18 cellular contexts compared by ENCODE assay signal in the genomic region with DNA sequence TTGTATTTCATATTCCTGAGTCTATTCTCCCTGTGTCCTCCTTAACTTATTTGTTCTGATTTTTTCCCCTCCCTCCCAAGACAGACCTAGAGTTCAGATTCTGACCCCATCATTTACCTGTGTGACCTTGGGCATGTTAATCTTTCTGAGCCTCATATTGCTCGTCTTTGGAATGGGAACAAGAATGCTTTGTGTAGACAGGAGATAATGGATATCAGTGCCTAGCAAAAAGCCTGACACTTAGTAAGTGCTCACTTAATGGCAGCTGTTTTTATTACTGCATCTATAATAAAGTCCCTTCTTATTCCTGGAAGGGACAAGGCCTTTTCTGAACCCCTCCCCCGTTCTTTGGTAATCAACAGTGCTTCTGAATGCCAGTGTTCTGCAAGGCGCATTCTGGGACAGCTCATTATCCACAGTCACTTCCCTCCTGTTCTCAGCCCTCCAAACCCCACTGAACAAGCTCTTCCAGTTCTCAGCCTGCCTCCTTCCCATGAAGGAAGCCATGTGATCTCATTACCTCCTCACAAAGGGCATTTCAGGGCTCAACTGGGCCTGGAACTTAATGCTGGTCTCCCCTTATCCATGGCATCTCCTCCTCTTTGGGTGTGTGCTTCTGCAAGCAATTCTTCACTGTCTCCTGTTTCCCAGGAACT. TPM values are rescaled to one million over a fixed set of nuclear protein-coding genes. Genes with fewer than 3 reads are reported as not detected.
DNase-seq lines count a peak whose midpoint lies in the region; ATAC-seq, FAIRE-seq and TF ChIP-seq lines count a peak whose summit lies in the region.
"Had no signal": no experiment of that assay in that cellular context is flagged by ENCODE, and none has a peak within 500 bp of the region (broad histone marks: within the 10 kb centered on the region; RNA-seq: fewer than 3 reads in every experiment).

No MANE protein-coding gene starts in this region.

- no peak overlapping the region for H2BK15ac ChIP-seq in H1 (ENCODE audit: low read length)

- DNase-seq in HepG2 (ENCODE audit: low spot score) (no peak), right lobe of liver (no peak), H1 (ENCODE audit: low read depth in 1 of 2, low spot score in 2 of 2) (peak in 1 of 2 experiments; percentile 36), mesothelial cell of epicardium (ENCODE audit: low spot score in 2 of 2, unreplicated experiment in 2 of 2) (no peak), GM10248 (ENCODE audit: extremely low spot score) (no peak), NCI-H69 (lab: John Stamatoyannopoulos, UW) (no peak), T-helper 2 cell (no peak)
- DNase-seq: brain microvascular endothelial cell; CD8-positive, alpha-beta memory T cell; gastrocnemius medialis; immature natural killer cell; MM.1S; NCI-H187 treated with DMSO at 0.1 percent for 48 hours had no signal

- peak overlapping the region; percentile 31 for H3K27ac ChIP-seq in HepG2 (ENCODE audit: extremely low read length, insufficient read depth, low read length)
- no peak overlapping the region for H3K27ac ChIP-seq in right lobe of liver
- H3K27ac ChIP-seq in H1 (ENCODE audit: low read depth, low read length), result no peak overlapping the region
- H3K27ac ChIP-seq: brain microvascular endothelial cell, gastrocnemius medialis had no signal

- H3K4me1 ChIP-seq in HepG2 (ENCODE audit: insufficient read depth, low read length), result peaks cover 97% of the 10 kb centered on the region
- H3K4me1 ChIP-seq in right lobe of liver, result peaks cover 0 to 25% (median 14%) of the 10 kb centered on the region in 4 donors
- H3K4me1 ChIP-seq in H1 (replicated peaks in 1 of 4; ENCODE audit: control insufficient read depth in 3 of 4, insufficient read depth in 4 of 4, low read length in 3 of 4), result peaks cover 6 to 15% (median 10%) of the 10 kb centered on the region in 4 experiments; a peak in 5 of 7 replicates
- H3K4me1 ChIP-seq: gastrocnemius medialis had no signal

- H4K20me1 ChIP-seq in HepG2 (ENCODE audit: insufficient read depth, low read length) (no peaks in the 10 kb centered on the region), H1 (replicated peaks in 1 of 2; ENCODE audit: control insufficient read depth in 1 of 2, insufficient read depth in 2 of 2, low read length in 2 of 2) (no peaks in the 10 kb centered on the region)

- H3K27me3 ChIP-seq in HepG2 (ENCODE audit: control insufficient read depth in 1 of 2, insufficient read depth in 2 of 2, low read length in 2 of 2), result no peaks in the 10 kb centered on the region
- H3K27me3 ChIP-seq in right lobe of liver, result no peaks in the 10 kb centered on the region
- no peaks in the 10 kb centered on the region for H3K27me3 ChIP-seq in H1 (replicated peaks in 1 of 4; ENCODE audit: control insufficient read depth in 3 of 4, extremely low read depth in 1 of 4, insufficient read depth in 3 of 4, low read length in 3 of 4)
- H3K27me3 ChIP-seq: brain microvascular endothelial cell, gastrocnemius medialis had no signal

- H3K9ac ChIP-seq in HepG2 (ENCODE audit: insufficient read depth, low read depth, low read length), result no peak overlapping the region
- no peak overlapping the region for H3K9ac ChIP-seq in H1 (replicated peaks in 1 of 4; ENCODE audit: extremely low read depth in 1 of 4, low read depth in 3 of 4, low read length in 3 of 4)

- no peaks in the 10 kb centered on the region for H3K27me3 Mint-ChIP-seq in mesothelial cell of epicardium (ENCODE audit: low read depth)
- H3K27me3 Mint-ChIP-seq: CD8-positive, alpha-beta memory T cell had no signal

- H3K14ac ChIP-seq in H1 (ENCODE audit: insufficient read length), result no peak overlapping the region

- H2BK12ac ChIP-seq in H1 (ENCODE audit: low read depth, low read length), result no peak overlapping the region; the same call in 1 of the 2 replicates

- CTCF ChIA-PET in HepG2 (lab: Yijun Ruan, JAX; ENCODE audit: low intra/inter-chr PET ratio, low total read pairs) (no interaction called here), H1 (lab: Charles Lee; ENCODE audit: partially characterized antibody) (interaction anchor here (1.0 to 2.8 kb wide), 6 partner anchors 8 to 69 kb away, joined by 3 to 14 read pairs (median 3); no protein-coding TSS in a partner anchor), GM10248 (lab: Yijun Ruan, JAX) (interaction anchor here (1.3 to 4.0 kb wide), 3 partner anchors 14 to 128 kb away, joined by 3 to 13 read pairs (median 5); no protein-coding TSS in a partner anchor)

- H3K36me3 ChIP-seq in HepG2 (replicated peaks in 1 of 2; ENCODE audit: control insufficient read depth in 1 of 2, insufficient read depth in 2 of 2, low read length in 2 of 2) (peaks cover 20 to 38% of the 10 kb centered on the region in 2 experiments), right lobe of liver (no peaks in the 10 kb centered on the region), H1 (ENCODE audit: control insufficient read depth in 2 of 4, insufficient read depth in 4 of 4, low read length in 3 of 4) (no peaks in the 10 kb centered on the region)
- H3K36me3 ChIP-seq: brain microvascular endothelial cell, gastrocnemius medialis had no signal

- H3K23ac ChIP-seq in H1 (ENCODE audit: insufficient read length), result no peak overlapping the region

- POLR2A ChIA-PET in HepG2 (lab: Yijun Ruan, JAX) (interaction anchor here (0.9 to 9.7 kb wide), 6 partner anchors 9 to 38 kb away, joined by 3 to 458 read pairs (median 8); a partner anchor contains a TSS), H1 (lab: Charles Lee; ENCODE audit: partially characterized antibody) (interaction anchor here (0.6 to 1.7 kb wide), 4 partner anchors 19 to 39 kb away, joined by 3 to 9 read pairs (median 4); a partner anchor contains a TSS), GM10248 (lab: Yijun Ruan, JAX) (no interaction called here)

- no peak overlapping the region for H3K56ac ChIP-seq in H1 (replicated peaks; ENCODE audit: insufficient read length, low read depth, low read length)

- no peak for TF ChIP-seq POLR2A in HepG2 (IDR thresholded peaks at IDR 0.05; ENCODE audit: insufficient read depth in 1 of 2, low read depth in 2 of 2, low read length in 2 of 2)
- TF ChIP-seq POLR2A in right lobe of liver (IDR thresholded peaks at IDR 0.05), result no peak
- no peak for TF ChIP-seq POLR2A in H1 (IDR thresholded peaks at IDR 0.05; ENCODE audit: control extremely low read depth in 1 of 2, low read depth in 2 of 2, low read length in 2 of 2)

- no peak overlapping the region for H4K8ac ChIP-seq in H1 (ENCODE audit: extremely low read depth, insufficient read depth, low read length)

- ATAC-seq in HepG2 (no peak), right lobe of liver (no peak), GM18517 (IDR thresholded peaks at IDR 0.05; ENCODE audit: unreplicated experiment) (no peak)
- ATAC-seq: activated CD4-positive, CD25-positive, alpha-beta regulatory T cell treated with anti-CD3 and anti-CD28 coated beads, Interleukin-2, amount 50 U/mL, for 24 hours; activated naive CD4-positive, alpha-beta T cell treated with anti-CD3 and anti-CD28 coated beads, Interleukin-2, amount 50 U/mL, for 72 hours; gastrocnemius medialis; Panc1 had no signal

- no peaks in the 10 kb centered on the region for H3K9me3 ChIP-seq in HepG2 (ENCODE audit: low read length)
- H3K9me3 ChIP-seq in right lobe of liver, result no peaks in the 10 kb centered on the region
- no peaks in the 10 kb centered on the region for H3K9me3 ChIP-seq in H1 (ENCODE audit: insufficient read depth in 2 of 2, low read depth in 1 of 2, low read length in 1 of 2)
- H3K9me3 ChIP-seq: gastrocnemius medialis had no signal

- H3K23me2 ChIP-seq in H1 (ENCODE audit: low read depth, low read length), result no peaks in the 10 kb centered on the region

- H4K91ac ChIP-seq in H1 (replicated peaks; ENCODE audit: insufficient read length, low read length), result no peak overlapping the region

- H3K18ac ChIP-seq in H1 (ENCODE audit: extremely low read depth, low read length), result no peak overlapping the region

- 86% methylated on average over 3 of the region's 3 CpGs for WGBS in HepG2 (ENCODE audit: low lambda C conversion rate)
- WGBS in right lobe of liver (ENCODE audit: insufficient coverage, low coverage, low lambda C conversion rate, missing lambda C conversion rate), result 65% methylated on average over 3 of the region's 3 CpGs
- 86% methylated on average over 3 of the region's 3 CpGs; no CpG with 5 or more reads in 1 of the 2 experiments for WGBS in H1 (ENCODE audit: extremely low coverage in 1 of 2, insufficient coverage in 1 of 2, insufficient read length in 1 of 2, insufficient replicate concordance in 2 of 2, low coverage in 1 of 2, low lambda C conversion rate in 2 of 2, missing lambda C conversion rate in 1 of 2), 2 experiments

- H2AK5ac ChIP-seq in H1 (ENCODE audit: low read depth, low read length), result no peak overlapping the region

- TF ChIP-seq RAD21 in HepG2 (CRISPR knock-in tag; IDR thresholded peaks at IDR 0.05) (no peak), H1 (IDR thresholded peaks at IDR 0.05 in 1 of 2, conservative IDR thresholded peaks at IDR 0.05 in 1 of 2; ENCODE audit: low read depth in 2 of 2, low read length in 2 of 2) (no peak)

- H4K5ac ChIP-seq in H1 (ENCODE audit: insufficient read length, low read depth, low read length), result no peak overlapping the region

- peaks cover 96% of the 10 kb centered on the region for H3K79me2 ChIP-seq in HepG2 (ENCODE audit: insufficient read depth, low read length)
- H3K79me2 ChIP-seq in H1 (ENCODE audit: control insufficient read depth in 1 of 2, insufficient read depth in 2 of 2, low read length in 2 of 2), result no peaks in the 10 kb centered on the region

- no peak overlapping the region for H3K4me3 Mint-ChIP-seq in mesothelial cell of epicardium
- H3K4me3 Mint-ChIP-seq: CD8-positive, alpha-beta memory T cell; immature natural killer cell had no signal

- H3K4ac ChIP-seq in H1 (replicated peaks; ENCODE audit: insufficient read length, low read depth, low read length), result no peak overlapping the region

- no peaks in the 10 kb centered on the region for H3K79me1 ChIP-seq in H1 (ENCODE audit: low read depth, low read length)

- peak overlapping the region; percentile 53; the same call in 1 of the 2 replicates for H2BK20ac ChIP-seq in H1 (ENCODE audit: low read length)

- no peak overlapping the region for H3K4me2 ChIP-seq in HepG2 (ENCODE audit: low read depth, low read length)
- peak overlapping the region; percentile 20 to 42; a peak in 2 of 4 replicates for H3K4me2 ChIP-seq in H1 (ENCODE audit: insufficient read depth in 1 of 2, low read depth in 2 of 2, low read length in 2 of 2)

- no TSS peak for BruUV-seq in HepG2 (replicated peaks; lab: Mats Ljungman, UMichigan)

- TF ChIP-seq EP300 in HepG2 (IDR thresholded peaks at IDR 0.05; ENCODE audit: low read depth in 2 of 2, low read length in 2 of 2), result no peak
- no peak for TF ChIP-seq EP300 in HepG2 (CRISPR knock-in tag; IDR thresholded peaks at IDR 0.05; ENCODE audit: borderline replicate concordance)
- no peak for TF ChIP-seq EP300 in H1 (IDR thresholded peaks at IDR 0.05; ENCODE audit: borderline replicate concordance in 1 of 2, low read depth in 2 of 2, low read length in 2 of 2)

- H3K4me3 ChIP-seq in HepG2 (replicated peaks in 1 of 3; ENCODE audit: insufficient read depth in 1 of 3, low read depth in 2 of 3, low read length in 3 of 3) (no peak overlapping the region), right lobe of liver (no peak overlapping the region), H1 (ENCODE audit: extremely low read depth in 1 of 4, insufficient read depth in 2 of 4, low read depth in 3 of 4, low read length in 4 of 4) (no peak overlapping the region)
- H3K4me3 ChIP-seq: gastrocnemius medialis had no signal

- no peak overlapping the region; the same call in 1 of the 2 replicates for H2BK5ac ChIP-seq in H1 (ENCODE audit: low read depth, low read length)

- H2AFZ ChIP-seq in HepG2 (ENCODE audit: low read length) (no peak overlapping the region), H1 (ENCODE audit: low read length) (peak overlapping the region; percentile 80; the same call in 1 of the 2 replicates)

- FAIRE-seq in HepG2 (lab: Jason Lieb, UNC), result no peak
- FAIRE-seq in H1 (lab: Jason Lieb, UNC), result no peak

- no peak overlapping the region for H2BK120ac ChIP-seq in H1 (replicated peaks; ENCODE audit: low read depth, low read length)

- TF ChIP-seq CTCF in HepG2 (CRISPR knock-in tag; IDR thresholded peaks at IDR 0.05) (no peak), right lobe of liver (IDR thresholded peaks at IDR 0.05) (no peak), H1 (IDR thresholded peaks at IDR 0.05; ENCODE audit: control extremely low read depth in 1 of 3, insufficient read depth in 1 of 3, low read depth in 1 of 3, low read length in 3 of 3) (no peak), mesothelial cell of epicardium (IDR thresholded peaks at IDR 0.05; ENCODE audit: unreplicated experiment) (no peak), GM10248 (IDR thresholded peaks at IDR 0.05; ENCODE audit: control extremely low read depth, extremely low read depth, low read depth, missing control alignments) (no peak)

- H3K9me3 Mint-ChIP-seq in mesothelial cell of epicardium, result no peaks in the 10 kb centered on the region
- H3K9me3 Mint-ChIP-seq: activated naive CD4-positive, alpha-beta T cell treated with anti-CD3 and anti-CD28 coated beads, Interleukin-2, amount 50 U/mL, for 72 hours; CD8-positive, alpha-beta memory T cell; immature natural killer cell had no signal

- H3K27ac Mint-ChIP-seq in mesothelial cell of epicardium, result peak overlapping the region; percentile 79
- H3K27ac Mint-ChIP-seq: activated naive CD4-positive, alpha-beta T cell treated with anti-CD3 and anti-CD28 coated beads, Interleukin-2, amount 50 U/mL, for 72 hours had no signal

- in situ Hi-C loops in HepG2 (cut with HindIII; ENCODE audit: extremely low pct_ligation_motif_present, low pct_unique_long_range_greater_than_20kb), result no loop called here

- peaks cover 55% of the 10 kb centered on the region for H3K4me1 Mint-ChIP-seq in mesothelial cell of epicardium

- intact Hi-C loops in HepG2 (cut with micrococcal nuclease; ENCODE audit: unreplicated experiment), result no loop called here
- intact Hi-C loops in right lobe of liver (cut with DNase I), result loop anchor here in 1 of 2 donors (10.0 kb wide), 1 partner anchor 52 kb away; a partner anchor contains a TSS

- H3K36me3 Mint-ChIP-seq in mesothelial cell of epicardium, result peaks cover 3% of the 10 kb centered on the region
- H3K36me3 Mint-ChIP-seq: activated naive CD4-positive, alpha-beta T cell treated with anti-CD3 and anti-CD28 coated beads, Interleukin-2, amount 50 U/mL, for 72 hours had no signal

RNA-seq across cellular contexts. Expression of a gene that starts 25.1 kb away (rescaled TPM):
- total RNA-seq in HepG2 (2016; rRNA removed; fragmentation: Illumina TruSeq; extraction: Trizol) (155 and 252 TPM in 2 replicates), right lobe of liver (10 to 100 TPM; 24.8 to 50.9 (median 37.0) TPM), mesothelial cell of epicardium (76.8 to 90.7 TPM (median 86.6 TPM) in 3 replicates)
- 72.2 and 76.4 TPM in 2 replicates for total RNA-seq in HepG2 (2016; cell fraction: cytosol; rRNA removed; fragmentation: Illumina TruSeq; extraction: Trizol; ENCODE audit: low read depth)
- 169 and 290 TPM in 2 replicates for total RNA-seq in HepG2 (2016; cell fraction: insoluble cytoplasmic fraction; rRNA removed; fragmentation: Illumina TruSeq; extraction: Trizol)
- total RNA-seq in HepG2 (2016; cell fraction: membrane; rRNA removed; fragmentation: Illumina TruSeq; extraction: Trizol), result 130 and 134 TPM in 2 replicates
- total RNA-seq in HepG2 (2016; cell fraction: nucleus; rRNA removed; fragmentation: Illumina TruSeq; extraction: Trizol), result 74.4 and 75.7 TPM in 2 replicates
- polyA plus RNA-seq in HepG2 (2011; rRNA removed) (231 and 244 TPM in 2 replicates), H1 (2011; rRNA removed) (115 and 143 TPM in 2 replicates)
- 148 and 229 TPM in 2 replicates for polyA plus RNA-seq in HepG2 (2011; cell fraction: cytosol; rRNA removed)
- 65.5 and 71.0 TPM in 2 replicates for polyA plus RNA-seq in HepG2 (2011; cell fraction: nucleus; rRNA removed)
- 227 and 249 TPM in 2 replicates for polyA plus RNA-seq in HepG2 (2012)
- polyA plus RNA-seq in HepG2 (2016; cell fraction: cytosol; fragmentation: Illumina TruSeq; extraction: Trizol; ENCODE audit: low read depth), result 105 and 107 TPM in 2 replicates
- 309 and 341 TPM in 2 replicates for polyA plus RNA-seq in HepG2 (2016; cell fraction: insoluble cytoplasmic fraction; fragmentation: Illumina TruSeq; extraction: Trizol; ENCODE audit: low read depth)
- polyA plus RNA-seq in HepG2 (2016; cell fraction: membrane; fragmentation: Illumina TruSeq; extraction: Trizol; ENCODE audit: low read depth), result 144 and 156 TPM in 2 replicates
- 164 and 191 TPM in 2 replicates for polyA plus RNA-seq in HepG2 (2016; cell fraction: nucleus; fragmentation: Illumina TruSeq; extraction: Trizol; ENCODE audit: insufficient read depth, low read depth)
- polyA minus RNA-seq in HepG2 (2011; rRNA and poly(A)+ RNA removed; ENCODE audit: low replicate concordance), result 68.7 and 109 TPM in 2 replicates
- 45.1 and 56.8 TPM in 2 replicates for polyA minus RNA-seq in HepG2 (2011; cell fraction: cytosol; rRNA and poly(A)+ RNA removed)
- 51.9 and 61.5 TPM in 2 replicates for polyA minus RNA-seq in HepG2 (2011; cell fraction: nucleus; rRNA and poly(A)+ RNA removed)
- total RNA-seq in H1 (2021; fragmentation: NEBNext Ultra II Directional; extraction: Animal tissue kit (Norgen Biotek cat#: 25700)), result 103 and 112 TPM in 2 replicates
- 144 TPM for polyA plus RNA-seq in H1 (2011; cell fraction: cytosol; rRNA removed)
- polyA plus RNA-seq in H1 (2011; cell fraction: nucleus; rRNA removed), result 67.4 TPM
- 166 to 180 TPM (median 170 TPM) in 4 replicates for polyA plus RNA-seq in H1 (2012, experiment 1 of 2)
- polyA plus RNA-seq in H1 (2012, experiment 2 of 2), result 181 TPM
- polyA plus RNA-seq in H1 (2013, experiment 1 of 2), result 66.5 TPM
- 66.6 TPM for polyA plus RNA-seq in H1 (2013, experiment 2 of 2)
- polyA minus RNA-seq in H1 (2011; rRNA and poly(A)+ RNA removed), result 73.5 and 87.0 TPM in 2 replicates
- 50.8 TPM for polyA minus RNA-seq in H1 (2011; cell fraction: cytosol; rRNA and poly(A)+ RNA removed)
- polyA minus RNA-seq in H1 (2011; cell fraction: nucleus; rRNA and poly(A)+ RNA removed), result 33.5 TPM

RNA-seq across cellular contexts. Expression of a gene that starts 40.2 kb away (rescaled TPM):
- 51.4 and 53.4 TPM in 2 replicates for total RNA-seq in HepG2 (2016; rRNA removed; fragmentation: Illumina TruSeq; extraction: Trizol)
- 10.8 and 11.5 TPM in 2 replicates for total RNA-seq in HepG2 (2016; cell fraction: cytosol; rRNA removed; fragmentation: Illumina TruSeq; extraction: Trizol; ENCODE audit: low read depth)
- total RNA-seq in HepG2 (2016; cell fraction: insoluble cytoplasmic fraction; rRNA removed; fragmentation: Illumina TruSeq; extraction: Trizol), result 41.4 and 52.0 TPM in 2 replicates
- 25.5 and 28.6 TPM in 2 replicates for total RNA-seq in HepG2 (2016; cell fraction: membrane; rRNA removed; fragmentation: Illumina TruSeq; extraction: Trizol)
- 113 and 134 TPM in 2 replicates for total RNA-seq in HepG2 (2016; cell fraction: nucleus; rRNA removed; fragmentation: Illumina TruSeq; extraction: Trizol)
- 29.3 and 31.0 TPM in 2 replicates for polyA plus RNA-seq in HepG2 (2011; rRNA removed)
- 18.3 and 25.7 TPM in 2 replicates for polyA plus RNA-seq in HepG2 (2011; cell fraction: cytosol; rRNA removed)
- 81.6 and 101 TPM in 2 replicates for polyA plus RNA-seq in HepG2 (2011; cell fraction: nucleus; rRNA removed)
- 35.6 and 44.8 TPM in 2 replicates for polyA plus RNA-seq in HepG2 (2012)
- polyA plus RNA-seq in HepG2 (2016; cell fraction: cytosol; fragmentation: Illumina TruSeq; extraction: Trizol; ENCODE audit: low read depth), result 2.5 and 3.4 TPM in 2 replicates
- polyA plus RNA-seq in HepG2 (2016; cell fraction: insoluble cytoplasmic fraction; fragmentation: Illumina TruSeq; extraction: Trizol; ENCODE audit: low read depth), result 29.8 and 38.5 TPM in 2 replicates
- 10.3 and 11.3 TPM in 2 replicates for polyA plus RNA-seq in HepG2 (2016; cell fraction: membrane; fragmentation: Illumina TruSeq; extraction: Trizol; ENCODE audit: low read depth)
- 110 and 118 TPM in 2 replicates for polyA plus RNA-seq in HepG2 (2016; cell fraction: nucleus; fragmentation: Illumina TruSeq; extraction: Trizol; ENCODE audit: insufficient read depth, low read depth)
- polyA minus RNA-seq in HepG2 (2011; rRNA and poly(A)+ RNA removed; ENCODE audit: low replicate concordance), result 0.12 and 47.2 TPM in 2 replicates
- polyA minus RNA-seq in HepG2 (2011; cell fraction: cytosol; rRNA and poly(A)+ RNA removed), result 17.4 and 23.6 TPM in 2 replicates
- polyA minus RNA-seq in HepG2 (2011; cell fraction: nucleus; rRNA and poly(A)+ RNA removed), result 134 and 180 TPM in 2 replicates
- total RNA-seq in right lobe of liver, result 10 to 100 TPM in 2 of 6 experiments, 1 to 10 TPM in 4; 1.7 to 11.5 (median 6.0) TPM
- total RNA-seq in H1 (2021; fragmentation: NEBNext Ultra II Directional; extraction: Animal tissue kit (Norgen Biotek cat#: 25700)), result 0.89 and 2.4 TPM in 2 replicates
- 1.5 and 2.3 TPM in 2 replicates for polyA plus RNA-seq in H1 (2011; rRNA removed)
- 1.0 TPM for polyA plus RNA-seq in H1 (2011; cell fraction: cytosol; rRNA removed)
- polyA plus RNA-seq in H1 (2011; cell fraction: nucleus; rRNA removed), result 2.4 TPM
- 0.93 to 1.1 TPM (median 1.0 TPM) in 4 replicates for polyA plus RNA-seq in H1 (2012, experiment 1 of 2)
- polyA plus RNA-seq in H1 (2012, experiment 2 of 2), result 0.37 TPM
- 1.2 TPM for polyA plus RNA-seq in H1 (2013, experiment 1 of 2)
- polyA plus RNA-seq in H1 (2013, experiment 2 of 2), result 2.0 TPM
- 1.4 and 2.0 TPM in 2 replicates for polyA minus RNA-seq in H1 (2011; rRNA and poly(A)+ RNA removed)
- 1.0 TPM for polyA minus RNA-seq in H1 (2011; cell fraction: cytosol; rRNA and poly(A)+ RNA removed)
- 1.9 TPM for polyA minus RNA-seq in H1 (2011; cell fraction: nucleus; rRNA and poly(A)+ RNA removed)
- 38.7 to 40.3 TPM (median 39.0 TPM) in 3 replicates for total RNA-seq in mesothelial cell of epicardium
- total RNA-seq: G401 had no signal

RNA-seq across cellular contexts. Expression of a gene that starts 48.5 kb away (rescaled TPM):
- total RNA-seq in HepG2 (2016; rRNA removed; fragmentation: Illumina TruSeq; extraction: Trizol), result not detected in 2 replicates
- total RNA-seq in HepG2 (2016; cell fraction: cytosol; rRNA removed; fragmentation: Illumina TruSeq; extraction: Trizol; ENCODE audit: low read depth), result not detected in 2 replicates
- not detected in 2 replicates for total RNA-seq in HepG2 (2016; cell fraction: insoluble cytoplasmic fraction; rRNA removed; fragmentation: Illumina TruSeq; extraction: Trizol)
- not detected in 2 replicates for total RNA-seq in HepG2 (2016; cell fraction: membrane; rRNA removed; fragmentation: Illumina TruSeq; extraction: Trizol)
- not detected in 2 replicates for total RNA-seq in HepG2 (2016; cell fraction: nucleus; rRNA removed; fragmentation: Illumina TruSeq; extraction: Trizol)
- polyA plus RNA-seq in HepG2 (2011; rRNA removed), result 0.25 TPM in 1 of 2 replicates, not detected in the other
- polyA plus RNA-seq in HepG2 (2011; cell fraction: cytosol; rRNA removed), result 0.03 TPM in 1 of 2 replicates, not detected in the other
- polyA plus RNA-seq in HepG2 (2011; cell fraction: nucleus; rRNA removed), result 0.09 and 0.50 TPM in 2 replicates
- 0.03 TPM in 1 of 2 replicates, not detected in the other for polyA plus RNA-seq in HepG2 (2012)
- not detected in 2 replicates for polyA plus RNA-seq in HepG2 (2016; cell fraction: cytosol; fragmentation: Illumina TruSeq; extraction: Trizol; ENCODE audit: low read depth)
- not detected in 2 replicates for polyA plus RNA-seq in HepG2 (2016; cell fraction: insoluble cytoplasmic fraction; fragmentation: Illumina TruSeq; extraction: Trizol; ENCODE audit: low read depth)
- polyA plus RNA-seq in HepG2 (2016; cell fraction: membrane; fragmentation: Illumina TruSeq; extraction: Trizol; ENCODE audit: low read depth), result not detected in 2 replicates
- polyA plus RNA-seq in HepG2 (2016; cell fraction: nucleus; fragmentation: Illumina TruSeq; extraction: Trizol; ENCODE audit: insufficient read depth, low read depth), result not detected in 2 replicates
- 0.26 TPM in 1 of 2 replicates, not detected in the other for polyA minus RNA-seq in HepG2 (2011; rRNA and poly(A)+ RNA removed; ENCODE audit: low replicate concordance)
- polyA minus RNA-seq in HepG2 (2011; cell fraction: cytosol; rRNA and poly(A)+ RNA removed), result not detected in 2 replicates
- under 0.01 TPM in 1 of 2 replicates, not detected in the other for polyA minus RNA-seq in HepG2 (2011; cell fraction: nucleus; rRNA and poly(A)+ RNA removed)
- total RNA-seq in right lobe of liver, result 1 to 10 TPM in 5 of 6 experiments, under 1 TPM in 1; 0.87 to 8.3 (median 3.8) TPM
- total RNA-seq in H1 (2021; fragmentation: NEBNext Ultra II Directional; extraction: Animal tissue kit (Norgen Biotek cat#: 25700)), result 9.2 and 9.8 TPM in 2 replicates
- 7.6 and 9.8 TPM in 2 replicates for polyA plus RNA-seq in H1 (2011; rRNA removed)
- polyA plus RNA-seq in H1 (2011; cell fraction: cytosol; rRNA removed), result 13.8 TPM
- 69.7 TPM for polyA plus RNA-seq in H1 (2011; cell fraction: nucleus; rRNA removed)
- polyA plus RNA-seq in H1 (2012, experiment 1 of 2), result 14.7 to 18.9 TPM (median 15.9 TPM) in 4 replicates
- polyA plus RNA-seq in H1 (2012, experiment 2 of 2), result 6.2 TPM
- polyA plus RNA-seq in H1 (2013, experiment 1 of 2), result 4.8 TPM
- 4.1 TPM for polyA plus RNA-seq in H1 (2013, experiment 2 of 2)
- 2.9 and 6.6 TPM in 2 replicates for polyA minus RNA-seq in H1 (2011; rRNA and poly(A)+ RNA removed)
- polyA minus RNA-seq in H1 (2011; cell fraction: cytosol; rRNA and poly(A)+ RNA removed), result 5.8 TPM
- polyA minus RNA-seq in H1 (2011; cell fraction: nucleus; rRNA and poly(A)+ RNA removed), result 8.9 TPM
- 87.2 to 88.8 TPM (median 88.4 TPM) in 3 replicates for total RNA-seq in mesothelial cell of epicardium
- total RNA-seq: G401 had no signal
